17 cellular contexts compared by ENCODE assay signal in genomic region chr1:183892351-183892793, GRCh38.
DNase-seq lines count a peak whose midpoint lies in the region; ATAC-seq and TF ChIP-seq lines count a peak whose summit lies in the region.
"Had no signal": no experiment of that assay in that cellular context is flagged by ENCODE, and none has a peak within 500 bp of the region (broad histone marks: within the 10 kb centered on the region; RNA-seq: fewer than 3 reads in every experiment).

No MANE protein-coding gene starts in this region.

- no peaks in the 10 kb centered on the region for H3K27me3 ChIP-seq in Caco-2 (replicated peaks; ENCODE audit: control insufficient read depth, insufficient read depth, low read length)
- H3K27me3 ChIP-seq: adrenal gland, esophagus squamous epithelium, testis had no signal

- POLR2A ChIA-PET in Caco-2 (lab: Charles Lee), result interaction anchor here (1.0 kb wide), 1 partner anchor 420 kb away, joined by 3 read pairs; the partner anchor contains the start of gene SMG7

- ATAC-seq in mucosa of descending colon, result peak; percentile 21
- no peak for ATAC-seq in GM18873 (IDR thresholded peaks at IDR 0.05; ENCODE audit: low FRiP score, unreplicated experiment)
- ATAC-seq: activated T-cell treated with anti-CD3 and anti-CD28 coated beads, Interleukin-2, amount 50 U/mL, for 4 hours had no signal

- peaks cover 13% of the 10 kb centered on the region; the same call in 1 of the 2 replicates for H3K4me1 ChIP-seq in Caco-2
- no peaks in the 10 kb centered on the region for H3K4me1 ChIP-seq in mucosa of descending colon (ENCODE audit: low read depth)

- H3K27me3 Mint-ChIP-seq in Caco-2 (ENCODE audit: insufficient read depth, unreplicated experiment), result no peaks in the 10 kb centered on the region

- H3K9me3 ChIP-seq in Caco-2, result no peaks in the 10 kb centered on the region
- H3K9me3 ChIP-seq in mucosa of descending colon, result no peaks in the 10 kb centered on the region
- H3K9me3 ChIP-seq: adrenal gland, esophagus squamous epithelium, testis had no signal

- H3K4me3 ChIP-seq in Caco-2 (ENCODE audit: low read depth, low read length), result no peak overlapping the region
- H3K4me3 ChIP-seq in mucosa of descending colon, result no peak overlapping the region
- H3K4me3 ChIP-seq: adrenal gland, coronary artery, esophagus squamous epithelium, testis had no signal

- peaks cover 82% of the 10 kb centered on the region for H3K36me3 Mint-ChIP-seq in Caco-2 (ENCODE audit: insufficient read depth, unreplicated experiment)

- H3K36me3 ChIP-seq in Caco-2 (ENCODE audit: control insufficient read depth, insufficient read depth, low read length) (no peaks in the 10 kb centered on the region), mucosa of descending colon (ENCODE audit: low read depth) (no peaks in the 10 kb centered on the region)

- TF ChIP-seq CTCF in Caco-2 (IDR thresholded peaks at IDR 0.05; ENCODE audit: insufficient read depth in 1 of 2, low read depth in 1 of 2, low read length in 1 of 2, severe bottlenecking in 1 of 2, unreplicated experiment in 1 of 2), result no peak
- TF ChIP-seq CTCF in mucosa of descending colon (IDR thresholded peaks at IDR 0.05), result no peak

- H3K4me3 Mint-ChIP-seq in Caco-2 (ENCODE audit: unreplicated experiment), result no peak overlapping the region
- H3K4me3 Mint-ChIP-seq: activated T-cell treated with anti-CD3 and anti-CD28 coated beads, Interleukin-2, amount 50 U/mL, for 4 hours had no signal

- no peak overlapping the region for H3K27ac Mint-ChIP-seq in Caco-2 (ENCODE audit: unreplicated experiment)

- H3K4me1 Mint-ChIP-seq in Caco-2 (ENCODE audit: low read depth, unreplicated experiment), result no peaks in the 10 kb centered on the region

- DNase-seq in Caco-2 (peak; percentile 57 to 69), NCI-H526 treated with DMSO at 0.1 percent for 48 hours (lab: John Stamatoyannopoulos, UW) (peak; percentile 42), fibroblast of gingiva (ENCODE audit: low read depth) (peak; percentile 45), mucosa of descending colon (no peak), iPS-NIHi7 (ENCODE audit: extremely low spot score) (no peak), NCI-H2196 (lab: John Stamatoyannopoulos, UW; ENCODE audit: unreplicated experiment) (no peak)
- no peak for DNase-seq in activated effector memory CD4-positive, alpha-beta T cell treated with Interleukin-2 at 50 U/mL for 16 hours
- DNase-seq: activated CD4-positive, alpha-beta T cell treated with anti-CD3 and anti-CD28 coated beads, Interleukin-2, amount 50 U/mL, for 1 hour; activated T-cell treated with anti-CD3 and anti-CD28 coated beads, Interleukin-2, amount 50 U/mL, for 4 hours; DMS153; esophagus squamous epithelium; NCI-H1092 treated with DMSO at 0.1 percent for 48 hours; stimulated activated CD4-positive, alpha-beta T cell treated with anti-CD3 and anti-CD28 coated beads, Interleukin-15, amount 100 ng/mL, for 24 hours; testis had no signal

- H3K9me3 Mint-ChIP-seq in Caco-2 (ENCODE audit: unreplicated experiment), result no peaks in the 10 kb centered on the region
- H3K9me3 Mint-ChIP-seq: activated T-cell treated with anti-CD3 and anti-CD28 coated beads, Interleukin-2, amount 50 U/mL, for 4 hours had no signal

- CTCF ChIA-PET in Caco-2 (lab: Charles Lee), result interaction anchor here (1.0 to 1.7 kb wide), 4 partner anchors 11 to 237 kb away, joined by 3 to 10 read pairs (median 3); no protein-coding TSS in a partner anchor

- no TSS peak for BruUV-seq in Caco-2 (replicated peaks; lab: Mats Ljungman, UMichigan)

- intact Hi-C loops in Caco-2 (cut with micrococcal nuclease; ENCODE audit: unreplicated experiment), result loop anchor here (1.0 to 5.0 kb wide), 3 partner anchors 34 to 88 kb away; no protein-coding TSS in a partner anchor
- intact Hi-C loops in mucosa of descending colon (cut with DNase I, micrococcal nuclease), result no loop called here

Comparison
In these comparisons a context has a peak if more than half of its experiments do, and no peak if none do; other contexts are left out.
1. DNase-seq: peak in Caco-2 (2 of 2), NCI-H526 treated with DMSO at 0.1 percent for 48 hours (single experiment) and fibroblast of gingiva (single experiment); none in mucosa of descending colon (0 of 3), activated effector memory CD4-positive, alpha-beta T cell treated with Interleukin-2 at 50 U/mL for 16 hours (single experiment), iPS-NIHi7 (single experiment) and NCI-H2196 (single experiment).